Comparison of ENCODE assay signal across 26 cellular contexts in genomic region chr4:33316578-33316977, GRCh38.
"Had no signal": no experiment of that assay in that cellular context is flagged by ENCODE, and none has a peak within 500 bp of the region (broad histone marks: within the 10 kb centered on the region; RNA-seq: fewer than 3 reads in every experiment).

No MANE protein-coding gene starts in this region.

- H3K36me3 ChIP-seq: heart left ventricle, left lung, neutrophil, suprapubic skin, thoracic aorta, tibial artery, uterus had no signal

- H3K4me3 ChIP-seq: heart left ventricle, left lung, lung, skin epidermis, suprapubic skin, thoracic aorta, tibial artery, uterus had no signal

- H3K27me3 Mint-ChIP-seq: memory B cell; naive thymus-derived CD8-positive, alpha-beta T cell; progenitor cell of endocrine pancreas; stimulated activated naive CD8-positive, alpha-beta T cell treated with anti-CD3 and anti-CD28 coated beads, Interleukin-15, Interleukin-2, amounts not matched to agents 100 ng/mL and 50 ng/mL, for 24 hours had no signal

- DNase-seq: heart left ventricle; left colon; left lung; naive thymus-derived CD8-positive, alpha-beta T cell; occipital lobe; retina; right cardiac atrium; stimulated activated CD4-positive, alpha-beta T cell treated with anti-CD3 and anti-CD28 coated beads, Interleukin-12 subunit alpha, Interleukin-12 subunit beta, amount 100 ng/mL, for 4 hours; stimulated activated CD4-positive, alpha-beta T cell treated with anti-CD3 and anti-CD28 coated beads, Interleukin-15, amount 100 ng/mL, for 24 hours; stimulated activated CD4-positive, alpha-beta T cell treated with anti-CD3 and anti-CD28 coated beads, Interleukin-4, amount 100 ng/mL, for 24 hours; stimulated activated naive CD4-positive, alpha-beta T cell; trophoblast cell; uterus had no signal

- H3K36me3 Mint-ChIP-seq: memory B cell; naive thymus-derived CD8-positive, alpha-beta T cell; stimulated activated effector memory CD8-positive, alpha-beta T cell treated with anti-CD3 and anti-CD28 coated beads, Interleukin-12 subunit alpha, Interleukin-12 subunit beta, amount 100 ng/mL, for 72 hours had no signal

- H3K27me3 ChIP-seq: heart left ventricle, left lung, neutrophil, suprapubic skin, tibial artery, uterus had no signal

- H3K4me3 Mint-ChIP-seq: memory B cell; nephron; neural crest cell; stimulated activated effector memory CD8-positive, alpha-beta T cell treated with anti-CD3 and anti-CD28 coated beads, Interleukin-12 subunit alpha, Interleukin-12 subunit beta, amount 100 ng/mL, for 72 hours; stimulated activated naive CD8-positive, alpha-beta T cell treated with anti-CD3 and anti-CD28 coated beads, Interleukin-15, Interleukin-2, amounts not matched to agents 100 ng/mL and 50 ng/mL, for 24 hours had no signal

- H3K4me1 ChIP-seq: heart left ventricle, left lung, suprapubic skin, tibial artery, uterus had no signal

- H3K27ac ChIP-seq: heart left ventricle, left lung, neutrophil, skin epidermis, suprapubic skin, thoracic aorta, tibial artery, uterus had no signal

- H3K9me3 ChIP-seq: neutrophil, suprapubic skin, thoracic aorta, tibial artery, uterus had no signal

- H3K27ac Mint-ChIP-seq: memory B cell; naive thymus-derived CD8-positive, alpha-beta T cell; nephron; progenitor cell of endocrine pancreas; stimulated activated effector memory CD8-positive, alpha-beta T cell treated with anti-CD3 and anti-CD28 coated beads, Interleukin-12 subunit alpha, Interleukin-12 subunit beta, amount 100 ng/mL, for 72 hours; stimulated activated naive CD8-positive, alpha-beta T cell treated with anti-CD3 and anti-CD28 coated beads, Interleukin-15, Interleukin-2, amounts not matched to agents 100 ng/mL and 50 ng/mL, for 24 hours had no signal

- ATAC-seq: heart left ventricle; left colon; left lung; naive thymus-derived CD8-positive, alpha-beta T cell; right cardiac atrium; sciatic nerve; stimulated activated effector memory CD8-positive, alpha-beta T cell treated with anti-CD3 and anti-CD28 coated beads, Interleukin-12 subunit alpha, Interleukin-12 subunit beta, amount 100 ng/mL, for 72 hours had no signal

- H3K4me1 Mint-ChIP-seq: memory B cell; naive thymus-derived CD8-positive, alpha-beta T cell; nephron; neural crest cell; stimulated activated effector memory CD8-positive, alpha-beta T cell treated with anti-CD3 and anti-CD28 coated beads, Interleukin-12 subunit alpha, Interleukin-12 subunit beta, amount 100 ng/mL, for 72 hours had no signal
